Comparison of ENCODE assay signal across 8 cellular contexts in genomic region chr1:35191429-35192055, GRCh38. TPM values are rescaled to one million over a fixed set of nuclear protein-coding genes. Genes with fewer than 3 reads are reported as not detected.
DNase-seq lines count a peak whose midpoint lies in the region; TF ChIP-seq lines count a peak whose summit lies in the region.

No MANE protein-coding gene starts in this region.

- H3K27me3 ChIP-seq in SJSA1 (replicated peaks) (no peaks in the 10 kb centered on the region), rectal smooth muscle tissue (ENCODE audit: control insufficient read depth, insufficient read depth, low read length) (no peaks in the 10 kb centered on the region)

- no peaks in the 10 kb centered on the region for H3K9me3 ChIP-seq in SJSA1 (replicated peaks)

- peak overlapping the region; percentile 94 for H3K27ac ChIP-seq in SJSA1
- no peak overlapping the region for H3K27ac ChIP-seq in rectal smooth muscle tissue (ENCODE audit: low read depth, low read length)

- H3K4me3 ChIP-seq in GM08714 (ENCODE audit: low read length) (peak overlapping the region; percentile 99), SJSA1 (peak overlapping the region; percentile 92), fibroblast of pulmonary artery (replicated peaks; ENCODE audit: low read depth, low read length) (peak overlapping the region; percentile 98), rectal smooth muscle tissue (ENCODE audit: low read length) (peak overlapping the region; percentile 84)

- no peak for TF ChIP-seq CTCF in fibroblast of pulmonary artery (IDR thresholded peaks at IDR 0.05; ENCODE audit: low read length, missing control alignments)

- H3K9ac ChIP-seq in rectal smooth muscle tissue (ENCODE audit: low read length): peak overlapping the region; percentile 56

- intact Hi-C loops in posterior cingulate gyrus (cut with DNase I): loop anchor here (2.0 to 10.0 kb wide), 4 partner anchors 159 to 523 kb away; partner anchors contain the start of genes C1orf216 and ZMYM6

- DNase-seq in SJSA1 (ENCODE audit: low read depth in 1 of 2, low spot score in 2 of 2) (no peak), fibroblast of pulmonary artery (ENCODE audit: low read depth) (no peak), Ammon's horn (ENCODE audit: low spot score) (no peak), ureter (ENCODE audit: low spot score) (no peak), epidermal melanocyte (ENCODE audit: insufficient read length, low spot score) (no peak), posterior cingulate gyrus (no peak)

- H3K4me1 ChIP-seq in SJSA1 (replicated peaks) (peaks cover 33% of the 10 kb centered on the region), rectal smooth muscle tissue (ENCODE audit: control insufficient read depth, insufficient read depth, low read length) (peaks cover 18% of the 10 kb centered on the region)

- H3K36me3 ChIP-seq in SJSA1 (peaks cover 64% of the 10 kb centered on the region), rectal smooth muscle tissue (ENCODE audit: control insufficient read depth, insufficient read depth, low read length) (peaks cover 34% of the 10 kb centered on the region)

RNA-seq across cellular contexts. Expression of gene SFPQ, which starts 1.4 kb away (rescaled TPM):
- 361 and 371 TPM in 2 replicates for total RNA-seq in SJSA1 (2014; rRNA removed; shearing (Covaris generic))
- 389 TPM for total RNA-seq in ureter
